ENCODE assay signal across 8 cellular contexts in genomic region chr15:64045774-64046346, GRCh38. TPM values are rescaled to one million over a fixed set of nuclear protein-coding genes. Genes with fewer than 3 reads are reported as not detected.
DNase-seq lines count a peak whose midpoint lies in the region; ATAC-seq and TF ChIP-seq lines count a peak whose summit lies in the region.

No MANE protein-coding gene starts in this region.

- no CpG with 5 or more reads among the region's 57 CpGs for WGBS in trophoblast cell (ENCODE audit: extremely low coverage, insufficient coverage, insufficient read length)

- no peak overlapping the region for H3K23ac ChIP-seq in trophoblast cell (ENCODE audit: low read length)

- H3K27me3 ChIP-seq in foreskin keratinocyte (peaks cover 24% of the 10 kb centered on the region), trophoblast cell (ENCODE audit: insufficient read depth, low read length) (peaks cover 3% of the 10 kb centered on the region)

- no peak overlapping the region for H2BK5ac ChIP-seq in trophoblast cell (ENCODE audit: low read depth, low read length, poor library complexity)

- peak overlapping the region; percentile 13 for H3K4ac ChIP-seq in trophoblast cell (ENCODE audit: low read depth, low read length)

- DNase-seq in GM12864 (ENCODE audit: low read depth) (no peak), foreskin keratinocyte (no peak), trophoblast cell (peak in 1 of 2 donors; percentile 2), SK-N-DZ (ENCODE audit: low spot score) (no peak)

- H4K12ac ChIP-seq in trophoblast cell (ENCODE audit: low read depth, low read length), result no peak overlapping the region

- peak overlapping the region; percentile 56 for H2BK120ac ChIP-seq in trophoblast cell (ENCODE audit: insufficient read depth, low read length, poor library complexity)

- peaks cover 6% of the 10 kb centered on the region for H3K79me1 ChIP-seq in trophoblast cell (ENCODE audit: low read length)

- POLR2A ChIA-PET in HEK293 (lab: Yijun Ruan, JAX), result interaction anchor here (1.0 to 1.2 kb wide), 2 partner anchors 9 to 362 kb away, joined by 3 to 4 read pairs; no protein-coding TSS in a partner anchor

- H2BK12ac ChIP-seq in trophoblast cell (ENCODE audit: low read length), result no peak overlapping the region

- ATAC-seq in foreskin keratinocyte (peak; percentile 56), GM21786 (IDR thresholded peaks at IDR 0.05; ENCODE audit: unreplicated experiment) (no peak), HG03469 (IDR thresholded peaks at IDR 0.05; ENCODE audit: unreplicated experiment) (no peak)

- H3K36me3 ChIP-seq in HEK293 (ENCODE audit: control insufficient read depth in 2 of 2, insufficient read depth in 1 of 2, low read length in 2 of 2) (no peaks in the 10 kb centered on the region), trophoblast cell (ENCODE audit: control insufficient read depth in 1 of 2, insufficient read depth in 2 of 2, low read length in 2 of 2) (no peaks in the 10 kb centered on the region)

- H3K4me1 ChIP-seq in HEK293 (ENCODE audit: control insufficient read depth, insufficient read depth, low read length), result 0 out of 2 replicates have a peak, but pooled peaks cover 3% of the 10 kb centered on the region
- no peaks in the 10 kb centered on the region for H3K4me1 ChIP-seq in foreskin keratinocyte
- peaks cover 4 to 14% of the 10 kb centered on the region in 2 experiments for H3K4me1 ChIP-seq in trophoblast cell (ENCODE audit: control insufficient read depth in 1 of 2, insufficient read depth in 2 of 2, low read length in 2 of 2)

- peak overlapping the region; percentile 30 for H3K18ac ChIP-seq in trophoblast cell (ENCODE audit: low read length)

- CTCF ChIA-PET in HEK293 (lab: Yijun Ruan, JAX), result interaction anchor here (0.5 to 2.7 kb wide), 14 partner anchors 9 to 363 kb away, joined by 3 to 19 read pairs (median 3); no protein-coding TSS in a partner anchor

- H3K4me3 ChIP-seq in GM12864 (ENCODE audit: low read depth, low read length), result peak overlapping the region; percentile 61
- peak overlapping the region; percentile 23 for H3K4me3 ChIP-seq in HEK293 (ENCODE audit: low read depth, low read length)
- peak overlapping the region; percentile 72 for H3K4me3 ChIP-seq in trophoblast cell (ENCODE audit: low read depth, low read length)

- peak overlapping the region; percentile 59 for H3K4me2 ChIP-seq in trophoblast cell (ENCODE audit: low read length)

- no peak overlapping the region for H3K9ac ChIP-seq in trophoblast cell (ENCODE audit: low read length)

- H3K27ac ChIP-seq in HEK293 (ENCODE audit: extremely low read depth, low read depth, low read length) (no peak overlapping the region; the same call in 1 of the 2 replicates), VCaP (peak overlapping the region; percentile 64; the same call in 1 of the 2 replicates), foreskin keratinocyte (no peak overlapping the region), trophoblast cell (ENCODE audit: low read depth, low read length) (no peak overlapping the region)

- peak overlapping the region; percentile 24 for H2AFZ ChIP-seq in trophoblast cell (ENCODE audit: insufficient read depth, low read length, poor library complexity)

- H3K9me3 ChIP-seq in HEK293 (ENCODE audit: control insufficient read depth, insufficient read depth, low read depth, low read length), result no peaks in the 10 kb centered on the region
- peaks cover 3% of the 10 kb centered on the region for H3K9me3 ChIP-seq in trophoblast cell (ENCODE audit: insufficient read depth, low read depth, low read length)

- H4K91ac ChIP-seq in trophoblast cell (ENCODE audit: low read depth, low read length), result peak overlapping the region; percentile 32

- peak overlapping the region; percentile 28 for H3K14ac ChIP-seq in trophoblast cell (ENCODE audit: low read length)

- H2AK5ac ChIP-seq in trophoblast cell (ENCODE audit: low read length), result no peak overlapping the region

- H4K8ac ChIP-seq in trophoblast cell (ENCODE audit: low read depth, low read length), result peak overlapping the region; percentile 13

- no peaks in the 10 kb centered on the region for H3K79me2 ChIP-seq in trophoblast cell (ENCODE audit: control insufficient read depth, insufficient read depth, low read length, poor library complexity)

- no peak for TF ChIP-seq CTCF in GM12864 (IDR thresholded peaks at IDR 0.05; ENCODE audit: low read depth, low read length, missing control alignments)
- TF ChIP-seq CTCF in HEK293 (tag by site-specific recombination; IDR thresholded peaks at IDR 0.05), result no peak
- TF ChIP-seq CTCF in VCaP (conservative IDR thresholded peaks at IDR 0.05), result no peak
- TF ChIP-seq CTCF in foreskin keratinocyte (conservative IDR thresholded peaks at IDR 0.05), result no peak

TF ChIP-seq in HEK293, 187 proteins besides CTCF, POLR2A, EP300 and RAD21:
- TF ChIP-seq ZNF335 (tag by site-specific recombination; conservative IDR thresholded peaks at IDR 0.05) (peak; percentile 53), BCL11A (tag by site-specific recombination; IDR thresholded peaks at IDR 0.05; ENCODE audit: low read depth) (no peak), ZBTB8A (tag by site-specific recombination; IDR thresholded peaks at IDR 0.05) (peak; percentile 28), ZBTB20 (tag by site-specific recombination; IDR thresholded peaks at IDR 0.05) (peak; percentile 49; the same call in 1 of the 2 replicates), ZBTB26 (tag by site-specific recombination; optimal IDR thresholded peaks at IDR 0.05) (peak; percentile 4)
TF ChIP-seq in HEK293: peak in this region for 4.

RNA-seq across cellular contexts. Expression of gene DAPK2, which starts 0.4 kb away (rescaled TPM):
- total RNA-seq in foreskin keratinocyte, result 2.2 and 2.5 TPM in 2 replicates
- polyA plus RNA-seq in foreskin keratinocyte, result 1.5 and 2.5 TPM in 2 replicates
- polyA plus RNA-seq in trophoblast cell (2013), result 2.2 and 2.3 TPM in 2 replicates
- polyA plus RNA-seq in SK-N-DZ (2014; cell fraction: cytosol; rRNA removed), result 0.28 and 0.65 TPM in 2 replicates
- 0.62 and 0.67 TPM in 2 replicates for polyA plus RNA-seq in SK-N-DZ (2014; cell fraction: nucleus; rRNA removed)

RNA-seq across cellular contexts. Expression of gene CIAO2A, which starts 47.8 kb away (rescaled TPM):
- 82.9 and 88.4 TPM in 2 replicates for total RNA-seq in foreskin keratinocyte
- 79.5 and 89.0 TPM in 2 replicates for polyA plus RNA-seq in foreskin keratinocyte
- 53.5 and 62.2 TPM in 2 replicates for polyA plus RNA-seq in trophoblast cell (2013)
- 177 and 192 TPM in 2 replicates for polyA plus RNA-seq in SK-N-DZ (2014; cell fraction: cytosol; rRNA removed)
- 156 and 162 TPM in 2 replicates for polyA plus RNA-seq in SK-N-DZ (2014; cell fraction: nucleus; rRNA removed)

RNA-seq across cellular contexts. Expression of gene SNX1, which starts 49.9 kb away (rescaled TPM):
- total RNA-seq in foreskin keratinocyte, result 63.6 and 70.7 TPM in 2 replicates
- 63.4 and 75.3 TPM in 2 replicates for polyA plus RNA-seq in foreskin keratinocyte
- polyA plus RNA-seq in trophoblast cell (2013), result 46.8 and 47.0 TPM in 2 replicates
- 33.8 and 34.1 TPM in 2 replicates for polyA plus RNA-seq in SK-N-DZ (2014; cell fraction: cytosol; rRNA removed)
- polyA plus RNA-seq in SK-N-DZ (2014; cell fraction: nucleus; rRNA removed), result 42.3 and 96.4 TPM in 2 replicates
